In the genomic region with DNA sequence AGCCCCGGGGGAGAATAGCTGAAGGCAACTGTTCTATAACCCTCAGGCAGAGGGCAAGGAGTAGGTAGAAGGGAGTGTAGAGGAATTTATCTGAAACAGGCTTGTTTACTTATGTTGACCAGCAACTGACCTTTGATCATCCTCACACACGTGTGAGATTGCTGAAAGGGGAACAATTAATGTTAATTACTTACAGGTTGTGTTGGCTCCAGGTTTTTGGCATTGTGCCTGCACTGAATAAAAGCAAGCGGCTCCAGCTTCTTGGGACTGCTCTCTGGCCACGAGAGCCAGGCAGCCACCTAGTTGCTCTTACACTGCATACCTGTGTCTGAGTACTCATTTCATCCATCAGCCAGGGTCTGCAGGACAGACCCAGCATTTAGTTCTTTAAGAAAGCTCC, we compare ENCODE assay signal across 1 cellular context.
TF ChIP-seq lines count a peak whose summit lies in the region.

No MANE protein-coding gene starts in this region.

TF ChIP-seq in HEK293, 187 proteins besides CTCF, POLR2A, EP300 and RAD21 (continued from another document):
- TF ChIP-seq, protein P1, sequence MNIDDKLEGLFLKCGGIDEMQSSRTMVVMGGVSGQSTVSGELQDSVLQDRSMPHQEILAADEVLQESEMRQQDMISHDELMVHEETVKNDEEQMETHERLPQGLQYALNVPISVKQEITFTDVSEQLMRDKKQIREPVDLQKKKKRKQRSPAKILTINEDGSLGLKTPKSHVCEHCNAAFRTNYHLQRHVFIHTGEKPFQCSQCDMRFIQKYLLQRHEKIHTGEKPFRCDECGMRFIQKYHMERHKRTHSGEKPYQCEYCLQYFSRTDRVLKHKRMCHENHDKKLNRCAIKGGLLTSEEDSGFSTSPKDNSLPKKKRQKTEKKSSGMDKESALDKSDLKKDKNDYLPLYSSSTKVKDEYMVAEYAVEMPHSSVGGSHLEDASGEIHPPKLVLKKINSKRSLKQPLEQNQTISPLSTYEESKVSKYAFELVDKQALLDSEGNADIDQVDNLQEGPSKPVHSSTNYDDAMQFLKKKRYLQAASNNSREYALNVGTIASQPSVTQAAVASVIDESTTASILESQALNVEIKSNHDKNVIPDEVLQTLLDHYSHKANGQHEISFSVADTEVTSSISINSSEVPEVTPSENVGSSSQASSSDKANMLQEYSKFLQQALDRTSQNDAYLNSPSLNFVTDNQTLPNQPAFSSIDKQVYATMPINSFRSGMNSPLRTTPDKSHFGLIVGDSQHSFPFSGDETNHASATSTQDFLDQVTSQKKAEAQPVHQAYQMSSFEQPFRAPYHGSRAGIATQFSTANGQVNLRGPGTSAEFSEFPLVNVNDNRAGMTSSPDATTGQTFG (tag by site-specific recombination; IDR thresholded peaks at IDR 0.05; ENCODE audit: borderline replicate concordance): no peak
- TF ChIP-seq ZNF529 (tag by site-specific recombination; IDR thresholded peaks at IDR 0.05; ENCODE audit: insufficient replicate concordance): peak; percentile 24
